ENCODE assay signal across 1 cellular context in genomic region chr7:99325597-99326407, GRCh38.
TF ChIP-seq lines count a peak whose summit lies in the region.

ARPC1A (plus strand) TSS chr7:99325898; CDS start chr7:99333354, 7,456 bp downstream.

TF ChIP-seq in WTC11, 78 proteins besides CTCF, POLR2A, EP300 and RAD21 (continued from another document):
- TF ChIP-seq TEAD4 (CRISPR knock-in tag; IDR thresholded peaks at IDR 0.05) (peak; percentile 29; the same call in 1 of the 2 replicates), FOXP4 (CRISPR knock-in tag; IDR thresholded peaks at IDR 0.05) (peak; percentile 46; the same call in 1 of the 2 replicates), E2F5 (CRISPR knock-in tag; IDR thresholded peaks at IDR 0.05) (peak; percentile 50; the same call in 1 of the 2 replicates), NR2C2 (CRISPR knock-in tag; IDR thresholded peaks at IDR 0.05) (no peak), SMAD3 (CRISPR knock-in tag; IDR thresholded peaks at IDR 0.05; ENCODE audit: borderline replicate concordance) (peak; percentile 85), ARID4B (CRISPR knock-in tag; IDR thresholded peaks at IDR 0.05; ENCODE audit: borderline replicate concordance) (peak; percentile 59; the same call in 1 of the 2 replicates), ZNF232 (CRISPR knock-in tag; IDR thresholded peaks at IDR 0.05) (peak; percentile 36; the same call in 1 of the 2 replicates), IRF1 (CRISPR knock-in tag; IDR thresholded peaks at IDR 0.05) (0 out of 2 replicates have a peak, but pooled peaks have one; percentile 10)
